10 cellular contexts compared by ENCODE assay signal in the genomic region with DNA sequence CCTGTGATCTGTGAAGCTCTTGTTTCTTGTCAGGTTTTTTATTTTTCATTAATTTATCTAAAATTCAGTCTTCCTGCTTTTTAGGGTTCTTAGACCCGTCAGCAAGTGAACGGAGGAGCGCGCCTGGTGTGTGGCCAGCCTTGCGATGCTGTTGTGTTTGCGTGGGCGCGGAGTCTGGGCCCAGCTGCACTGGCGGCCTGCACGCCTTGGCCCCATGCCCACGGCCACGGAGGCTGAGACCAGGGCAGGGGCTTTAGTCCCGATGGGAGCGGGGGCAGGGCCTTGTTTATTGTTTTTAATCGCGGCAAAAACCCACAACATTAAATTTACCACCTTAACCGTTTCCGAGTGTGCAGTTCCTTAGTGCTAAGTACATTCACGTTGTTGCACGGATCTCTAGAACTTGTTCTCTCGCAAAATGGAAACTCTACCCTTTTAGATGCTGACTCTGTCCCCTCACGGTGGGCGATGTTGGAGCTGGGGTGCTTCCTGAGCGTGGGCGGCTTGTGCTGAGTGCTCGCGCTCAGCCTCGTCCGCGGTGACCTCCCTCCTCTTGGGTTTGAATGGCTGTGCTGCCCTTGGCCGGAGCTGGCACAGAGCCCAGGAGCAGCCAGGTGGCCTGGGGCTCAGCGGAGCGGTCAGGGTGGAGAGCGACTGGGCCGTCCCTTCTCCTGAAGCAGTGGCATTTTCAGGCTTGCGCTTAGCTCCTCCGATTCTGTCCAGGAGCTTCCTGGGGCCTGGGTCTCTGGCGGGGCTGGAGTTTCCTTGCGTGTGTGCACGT.
A peak's percentile ranks its signal among the peaks of the same experiment; 100 is the strongest.
DNase-seq lines count a peak whose midpoint lies in the region; ATAC-seq and TF ChIP-seq lines count a peak whose summit lies in the region.
"Had no signal": no experiment of that assay in that cellular context is flagged by ENCODE, and none has a peak within 500 bp of the region (broad histone marks: within the 10 kb centered on the region; RNA-seq: fewer than 3 reads in every experiment).

No MANE protein-coding gene starts in this region.

- H3K4me3 Mint-ChIP-seq in endodermal cell: no peak overlapping the region
- no peak overlapping the region for H3K4me3 Mint-ChIP-seq in stimulated activated memory B cell treated with anti-CD40 and anti-IgM and Interleukin-4, amounts not matched to agents 10 μg/mL and 1 μg/mL and 100 μg/mL, for 72 hours

- H3K36me3 ChIP-seq in SK-N-SH (replicated peaks in 1 of 2; ENCODE audit: control insufficient read depth in 1 of 2, insufficient read depth in 2 of 2, low read length in 1 of 2) (no peaks in the 10 kb centered on the region), endodermal cell (ENCODE audit: control insufficient read depth, insufficient read depth, low read length) (no peaks in the 10 kb centered on the region)
- H3K36me3 ChIP-seq: SJSA1 had no signal

- H3K27ac Mint-ChIP-seq in endodermal cell: no peak overlapping the region
- no peak overlapping the region for H3K27ac Mint-ChIP-seq in stimulated activated memory B cell treated with anti-CD40 and anti-IgM and Interleukin-4, amounts not matched to agents 10 μg/mL and 1 μg/mL and 100 μg/mL, for 72 hours

- H4K20me1 ChIP-seq in SK-N-SH (ENCODE audit: insufficient read depth): peaks cover 9% of the 10 kb centered on the region; the same call in 1 of the 2 replicates

- peak; percentile 96 for DNase-seq in SK-N-SH
- DNase-seq in endodermal cell: no peak
- peak; percentile 64 for DNase-seq in medulla oblongata (ENCODE audit: extremely low spot score)
- DNase-seq in superior temporal gyrus (ENCODE audit: extremely low spot score): peak; percentile 65
- DNase-seq: activated CD4-positive, alpha-beta T cell treated with anti-CD3 and anti-CD28 coated beads, Interleukin-2, amount 50 U/mL, for 48 hours; NCI-H2081 had no signal

- H3F3A ChIP-seq in SK-N-SH (replicated peaks; ENCODE audit: insufficient read depth): no peaks in the 10 kb centered on the region

- H3K36me3 Mint-ChIP-seq in endodermal cell (ENCODE audit: low read depth): peaks cover 9% of the 10 kb centered on the region
- peaks cover 20% of the 10 kb centered on the region for H3K36me3 Mint-ChIP-seq in stimulated activated memory B cell treated with anti-CD40 and anti-IgM and Interleukin-4, amounts not matched to agents 10 μg/mL and 1 μg/mL and 100 μg/mL, for 72 hours

- POLR2A ChIA-PET in SK-N-SH (lab: Yijun Ruan, JAX): interaction anchor here (0.7 kb wide), 1 partner anchor 70 kb away, joined by 4 read pairs; no protein-coding TSS in a partner anchor

- no peak overlapping the region for H3K9ac ChIP-seq in SK-N-SH
- no peak overlapping the region for H3K9ac ChIP-seq in endodermal cell (ENCODE audit: extremely low read depth, low read length, poor library complexity, severe bottlenecking)

- TF ChIP-seq EP300 in SK-N-SH (IDR thresholded peaks at IDR 0.05; ENCODE audit: borderline replicate concordance in 1 of 2, low read depth in 1 of 2, low read length in 1 of 2): 0 out of 4 replicates have a peak, but pooled peaks of 1 of the 2 experiments have one; percentile 9

- H3K27me3 ChIP-seq in SK-N-SH (ENCODE audit: insufficient read depth) (no peaks in the 10 kb centered on the region), endodermal cell (ENCODE audit: control insufficient read depth, insufficient read depth, low read length, poor library complexity, severe bottlenecking) (no peaks in the 10 kb centered on the region)
- H3K27me3 ChIP-seq: SJSA1 had no signal

- TF ChIP-seq CTCF in SK-N-SH (IDR thresholded peaks at IDR 0.05) (no peak), endodermal cell (conservative IDR thresholded peaks at IDR 0.05) (no peak)

- no peak overlapping the region for H2AFZ ChIP-seq in SK-N-SH (ENCODE audit: low read depth)

- CTCF ChIA-PET in SK-N-SH (lab: Yijun Ruan, JAX): interaction anchor here (0.8 to 1.7 kb wide), 6 partner anchors 26 to 147 kb away, joined by 3 to 6 read pairs (median 3); no protein-coding TSS in a partner anchor

- H3K9me2 ChIP-seq in SK-N-SH: no peaks in the 10 kb centered on the region

- 83% methylated on average over 40 of the region's 40 CpGs for WGBS in SK-N-SH (ENCODE audit: low lambda C conversion rate)
- 93 to 94% methylated on average over 30 to 40 of the region's 40 CpGs for WGBS in endodermal cell (ENCODE audit: insufficient coverage in 1 of 2, insufficient read length in 1 of 2), 2 experiments

- no peak for TF ChIP-seq RAD21 in SK-N-SH (IDR thresholded peaks at IDR 0.05; ENCODE audit: low read length)

- no peak for ATAC-seq in stimulated activated memory B cell treated with anti-CD40 and anti-IgM and Interleukin-4, amounts not matched to agents 10 μg/mL and 1 μg/mL and 100 μg/mL, for 72 hours
- ATAC-seq in GM18519 (IDR thresholded peaks at IDR 0.05; ENCODE audit: low FRiP score, unreplicated experiment) (no peak), GM19467 (IDR thresholded peaks at IDR 0.05; ENCODE audit: unreplicated experiment) (no peak)

- peaks cover 20% of the 10 kb centered on the region for H3K9me3 Mint-ChIP-seq in endodermal cell
- peaks cover 4% of the 10 kb centered on the region for H3K9me3 Mint-ChIP-seq in stimulated activated memory B cell treated with anti-CD40 and anti-IgM and Interleukin-4, amounts not matched to agents 10 μg/mL and 1 μg/mL and 100 μg/mL, for 72 hours

- H3K79me2 ChIP-seq in SK-N-SH (ENCODE audit: insufficient read depth): 0 out of 2 replicates have a peak, but pooled peaks cover 3% of the 10 kb centered on the region

- no peaks in the 10 kb centered on the region for H3K4me1 Mint-ChIP-seq in endodermal cell
- H3K4me1 Mint-ChIP-seq in stimulated activated memory B cell treated with anti-CD40 and anti-IgM and Interleukin-4, amounts not matched to agents 10 μg/mL and 1 μg/mL and 100 μg/mL, for 72 hours: peaks cover 72% of the 10 kb centered on the region

- H3K9me3 ChIP-seq in SK-N-SH (no peaks in the 10 kb centered on the region), endodermal cell (ENCODE audit: control insufficient read depth, low read length) (peaks cover 5% of the 10 kb centered on the region)
- H3K9me3 ChIP-seq: SJSA1 had no signal

- H3K27me3 Mint-ChIP-seq in endodermal cell (ENCODE audit: insufficient read depth): peaks cover 6% of the 10 kb centered on the region
- H3K27me3 Mint-ChIP-seq in stimulated activated memory B cell treated with anti-CD40 and anti-IgM and Interleukin-4, amounts not matched to agents 10 μg/mL and 1 μg/mL and 100 μg/mL, for 72 hours: no peaks in the 10 kb centered on the region

- H3K4me1 ChIP-seq in SK-N-SH (ENCODE audit: control insufficient read depth in 1 of 2, insufficient read depth in 2 of 2, low read depth in 1 of 2, low read length in 1 of 2) (peaks cover 0 to 34% of the 10 kb centered on the region in 2 experiments; a peak in 1 of 4 replicates), endodermal cell (ENCODE audit: control insufficient read depth, insufficient read depth, low read length) (no peaks in the 10 kb centered on the region)

- H3K27ac ChIP-seq in SK-N-SH (ENCODE audit: low read depth in 2 of 2, low read length in 1 of 2) (peak overlapping the region in 1 of 2 experiments; percentile 79; a peak in 2 of 4 replicates), endodermal cell (ENCODE audit: low read depth, low read length) (peak overlapping the region; percentile 24)
- H3K27ac ChIP-seq: SJSA1 had no signal

- H3K4me2 ChIP-seq in SK-N-SH: no peak overlapping the region

- no peak overlapping the region for H3K4me3 ChIP-seq in SK-N-SH (ENCODE audit: low read depth in 2 of 2, low read length in 1 of 2)
- no peak overlapping the region for H3K4me3 ChIP-seq in endodermal cell (ENCODE audit: low read length)
- H3K4me3 ChIP-seq: SJSA1 had no signal

TF ChIP-seq in SK-N-SH, 30 proteins besides CTCF, POLR2A, EP300 and RAD21:
- TF ChIP-seq SMC3 (IDR thresholded peaks at IDR 0.05; ENCODE audit: low read depth, low read length): no peak
- 0 out of 2 replicates have a peak, but pooled peaks have one; percentile 7 for TF ChIP-seq MXI1 (IDR thresholded peaks at IDR 0.05; ENCODE audit: low read depth, low read length)
- TF ChIP-seq CHD2 (IDR thresholded peaks at IDR 0.05; ENCODE audit: low read length, partially characterized antibody): peak; percentile 33
- TF ChIP-seq FOSL2 (IDR thresholded peaks at IDR 0.05; ENCODE audit: borderline replicate concordance, low read depth): no peak
- 0 out of 2 replicates have a peak, but pooled peaks have one; percentile 68 for TF ChIP-seq FOXJ3 (CRISPR knock-in tag; IDR thresholded peaks at IDR 0.05)
